In genomic region chr10:104353325-104354048, GRCh38 we compare ENCODE assay signal across 8 cellular contexts. TPM values are rescaled to one million over a fixed set of nuclear protein-coding genes. Genes with fewer than 3 reads are reported as not detected.
A peak's percentile ranks its signal among the peaks of the same experiment; 100 is the strongest.
DNase-seq lines count a peak whose midpoint lies in the region; ATAC-seq and TF ChIP-seq lines count a peak whose summit lies in the region.

CFAP58 (plus strand) TSS chr10:104353833; CDS start chr10:104353898, 65 bp downstream.

- H3K9me3 ChIP-seq in CD8-positive, alpha-beta T cell (ENCODE audit: low read length), result no peaks in the 10 kb centered on the region
- no peaks in the 10 kb centered on the region for H3K9me3 ChIP-seq in mononuclear cell (ENCODE audit: low read depth, low read length)

- peaks cover 2% of the 10 kb centered on the region for H3K4me1 Mint-ChIP-seq in CD8-positive, alpha-beta T cell (ENCODE audit: low read depth)

- H3K9me3 Mint-ChIP-seq in CD8-positive, alpha-beta T cell, result no peaks in the 10 kb centered on the region

- peak within 1 kb of the TSS; percentile 44 for H3K4me3 Mint-ChIP-seq in CD8-positive, alpha-beta T cell

- H3K27me3 ChIP-seq in CD8-positive, alpha-beta T cell (ENCODE audit: insufficient read depth, low read length), result no peaks in the 10 kb centered on the region
- no peaks in the 10 kb centered on the region for H3K27me3 ChIP-seq in mononuclear cell (ENCODE audit: insufficient read depth, low read length)

- H3K27me3 Mint-ChIP-seq in CD8-positive, alpha-beta T cell (ENCODE audit: low read depth), result no peaks in the 10 kb centered on the region

- intact Hi-C loops in CD8-positive, alpha-beta T cell (cut with DNase I, micrococcal nuclease), result loop anchor here (1.0 to 5.0 kb wide), 4 partner anchors 15 to 231 kb away; partner anchors contain the start of genes SFR1 (in 2 of the 2), CFAP43 (in 1 of the 2), GSTO2 (in 1 of the 2) and ITPRIP (in 1 of the 2)

- DNase-seq in CD8-positive, alpha-beta T cell, result peak; percentile 76 to 94 (median 86)
- DNase-seq in HPDE6-E6E7 (ENCODE audit: extremely low spot score), result peak; percentile 82
- DNase-seq in NCI-H82 treated with DMSO at 0.1 percent for 48 hours (lab: John Stamatoyannopoulos, UW; ENCODE audit: unreplicated experiment), result peak; percentile 68
- DNase-seq in activated CD8-positive, alpha-beta memory T cell treated with anti-CD3 and anti-CD28 coated beads for 48 hours (ENCODE audit: low read depth in 2 of 3, low spot score in 2 of 3), result peak; percentile 65 to 81 (median 67)
- DNase-seq in epidermal melanocyte (ENCODE audit: insufficient read length, low spot score), result peak; percentile 67
- DNase-seq in stimulated activated CD8-positive, alpha-beta memory T cell treated with anti-CD3 and anti-CD28 coated beads, Interleukin-4, amount 100 ng/mL, for 1 hour (ENCODE audit: low read depth in 2 of 2, low spot score in 1 of 2), result peak; percentile 76 to 83

- H3K4me3 ChIP-seq in CD8-positive, alpha-beta T cell (ENCODE audit: low read depth, low read length), result peak within 1 kb of the TSS; percentile 53
- peak within 1 kb of the TSS; percentile 21 for H3K4me3 ChIP-seq in mononuclear cell (ENCODE audit: low read length)

- H3K4me1 ChIP-seq in CD8-positive, alpha-beta T cell (ENCODE audit: insufficient read depth, low read length), result peaks cover 19% of the 10 kb centered on the region
- peaks cover 65% of the 10 kb centered on the region for H3K4me1 ChIP-seq in mononuclear cell (ENCODE audit: insufficient read depth, low read length)

- peak; percentile 84 for ATAC-seq in CD8-positive, alpha-beta T cell
- peak; percentile 47 for ATAC-seq in GM21360 (IDR thresholded peaks at IDR 0.05; ENCODE audit: unreplicated experiment)

- POLR2A ChIA-PET in CD8-positive, alpha-beta T cell (lab: Charles Lee), result interaction anchor here (0.6 to 1.6 kb wide), 13 partner anchors 10 to 227 kb away, joined by 3 to 18 read pairs (median 3); partner anchors contain the start of genes GSTO1 and ITPRIP

- TF ChIP-seq CTCF in CD8-positive, alpha-beta T cell (IDR thresholded peaks at IDR 0.05), result peak; percentile 74

- H3K36me3 ChIP-seq in CD8-positive, alpha-beta T cell (ENCODE audit: insufficient read depth, low read length), result no peaks in the 10 kb centered on the region

- H3K36me3 Mint-ChIP-seq in CD8-positive, alpha-beta T cell, result no peaks in the 10 kb centered on the region

- H3K27ac Mint-ChIP-seq in CD8-positive, alpha-beta T cell, result peak within 1 kb of the TSS; percentile 73

- no peak within 1 kb of the TSS for H3K27ac ChIP-seq in CD8-positive, alpha-beta T cell (ENCODE audit: low read depth, low read length)

- CTCF ChIA-PET in CD8-positive, alpha-beta T cell (lab: Charles Lee), result interaction anchor here (0.9 to 11.5 kb wide), 16 partner anchors 10 to 223 kb away, joined by 3 to 496 read pairs (median 4); partner anchors contain the start of genes GSTO2 and ITPRIP

RNA-seq across cellular contexts. Expression of gene CFAP58, which starts in this region (rescaled TPM):
- total RNA-seq in CD8-positive, alpha-beta T cell, result not detected
- total RNA-seq in mononuclear cell, result 0.10 TPM

Comparison
In these comparisons a context has a peak if more than half of its experiments do, and no peak if none do; other contexts are left out.
1. Peak in DNase-seq, ATAC-seq and H3K4me3 ChIP-seq in CD8-positive, alpha-beta T cell; RNA of the gene not detected or under 1 TPM.